Comparison of ENCODE assay signal across 8 cellular contexts in genomic region chr3:12135029-12135634, GRCh38. TPM values are rescaled to one million over a fixed set of nuclear protein-coding genes. Genes with fewer than 3 reads are reported as not detected.
DNase-seq lines count a peak whose midpoint lies in the region; ATAC-seq and TF ChIP-seq lines count a peak whose summit lies in the region.

No MANE protein-coding gene starts in this region.

- intact Hi-C loops in A673 (cut with micrococcal nuclease; ENCODE audit: unreplicated experiment) = loop anchor here (1.0 to 10.0 kb wide), 3 partner anchors 41 to 760 kb away; no protein-coding TSS in a partner anchor
- intact Hi-C loops in naive thymus-derived CD4-positive, alpha-beta T cell (cut with micrococcal nuclease) = loop anchor here (1.0 to 5.0 kb wide), 5 partner anchors 41 to 585 kb away; partner anchors contain the start of genes RAF1 (in 1 of the 2) and TSEN2 (in 1 of the 2)

- H3K36me3 ChIP-seq in A673 (ENCODE audit: insufficient read depth, low read length, poor library complexity, severe bottlenecking) = no peaks in the 10 kb centered on the region
- H3K36me3 ChIP-seq in naive thymus-derived CD4-positive, alpha-beta T cell (ENCODE audit: control insufficient read depth in 2 of 3, insufficient read depth in 3 of 3, low read length in 3 of 3) = no peaks in the 10 kb centered on the region

- H3K36me3 Mint-ChIP-seq in naive thymus-derived CD4-positive, alpha-beta T cell = no peaks in the 10 kb centered on the region

- POLR2A ChIA-PET in A673 (lab: Charles Lee; ENCODE audit: low non-redundant PET) = no interaction called here
- POLR2A ChIA-PET in naive thymus-derived CD4-positive, alpha-beta T cell (lab: Charles Lee) = interaction anchor here (1.0 kb wide), 1 partner anchor 348 kb away, joined by 3 read pairs; no protein-coding TSS in a partner anchor

- CTCF ChIA-PET in A673 (lab: Charles Lee) = interaction anchor here (0.6 to 2.3 kb wide), 5 partner anchors 41 to 344 kb away, joined by 3 to 35 read pairs (median 6); no protein-coding TSS in a partner anchor
- CTCF ChIA-PET in naive thymus-derived CD4-positive, alpha-beta T cell (lab: Charles Lee) = interaction anchor here (0.6 to 2.7 kb wide), 3 partner anchors 344 to 557 kb away, joined by 3 to 17 read pairs (median 7); partner anchors contain the start of gene TSEN2

- no peaks in the 10 kb centered on the region for H3K9me3 Mint-ChIP-seq in naive thymus-derived CD4-positive, alpha-beta T cell

- H3K27ac Mint-ChIP-seq in naive thymus-derived CD4-positive, alpha-beta T cell = no peak overlapping the region

- no peaks in the 10 kb centered on the region for H3K9me3 ChIP-seq in A673 (ENCODE audit: low read depth, low read length, poor library complexity, severe bottlenecking)
- H3K9me3 ChIP-seq in naive thymus-derived CD4-positive, alpha-beta T cell (ENCODE audit: control insufficient read depth in 2 of 3, low read length in 3 of 3) = no peaks in the 10 kb centered on the region

- H3K27me3 Mint-ChIP-seq in naive thymus-derived CD4-positive, alpha-beta T cell = peaks cover 16 to 29% (median 22%) of the 10 kb centered on the region in 5 donors

- H3K4me1 Mint-ChIP-seq in naive thymus-derived CD4-positive, alpha-beta T cell = no peaks in the 10 kb centered on the region

- no peak overlapping the region for H3K4me3 Mint-ChIP-seq in naive thymus-derived CD4-positive, alpha-beta T cell

- H3K4me3 ChIP-seq in A673 (ENCODE audit: low read depth, low read length, poor library complexity, severe bottlenecking) (no peak overlapping the region), GM12875 (ENCODE audit: low read depth, low read length) (no peak overlapping the region), epithelial cell of esophagus (ENCODE audit: low read length) (no peak overlapping the region)
- H3K4me3 ChIP-seq in naive thymus-derived CD4-positive, alpha-beta T cell (ENCODE audit: low read length) = no peak overlapping the region

- TF ChIP-seq CTCF in A673 (conservative IDR thresholded peaks at IDR 0.05; ENCODE audit: low read depth, low read length) = peak; percentile 92
- TF ChIP-seq CTCF in GM12875 (IDR thresholded peaks at IDR 0.05; ENCODE audit: borderline replicate concordance, insufficient read depth, low read depth, low read length) = peak; percentile 88
- TF ChIP-seq CTCF in epithelial cell of esophagus (IDR thresholded peaks at IDR 0.05; ENCODE audit: insufficient read depth, low read depth, low read length, missing control alignments) = peak; percentile 96

- DNase-seq in A673 (ENCODE audit: low spot score) (peak; percentile 68), NCI-H774 (lab: John Stamatoyannopoulos, UW) (peak; percentile 17), epithelial cell of esophagus (ENCODE audit: low read depth) (peak; percentile 66), substantia nigra (lab: John Stamatoyannopoulos, UW) (peak in 36 of 49 donors; percentile 8 to 70 (median 48))
- DNase-seq in activated CD8-positive, alpha-beta memory T cell treated with anti-CD3 and anti-CD28 coated beads for 48 hours (ENCODE audit: low read depth in 2 of 3, low spot score in 2 of 3) = peak; percentile 25 to 39 (median 35)
- DNase-seq in naive thymus-derived CD4-positive, alpha-beta T cell = peak; percentile 9 to 68 (median 47)

- H3K27me3 ChIP-seq in A673 (replicated peaks; ENCODE audit: insufficient read depth, low read depth, low read length, poor library complexity) = peaks cover 9% of the 10 kb centered on the region
- H3K27me3 ChIP-seq in naive thymus-derived CD4-positive, alpha-beta T cell (ENCODE audit: control insufficient read depth in 2 of 2, insufficient read depth in 2 of 2, low read length in 2 of 2) = no peaks in the 10 kb centered on the region

- no peaks in the 10 kb centered on the region for H3K4me1 ChIP-seq in A673 (ENCODE audit: insufficient read depth, low read length, poor library complexity, severe bottlenecking)
- H3K4me1 ChIP-seq in naive thymus-derived CD4-positive, alpha-beta T cell (ENCODE audit: control insufficient read depth in 2 of 2, insufficient read depth in 2 of 2, low read length in 2 of 2) = no peaks in the 10 kb centered on the region

- no TSS peak for BruUV-seq in A673 (replicated peaks; lab: Mats Ljungman, UMichigan)

- H3K27ac ChIP-seq in A673 (ENCODE audit: low read depth, low read length, poor library complexity, severe bottlenecking) (no peak overlapping the region), substantia nigra (ENCODE audit: low read depth, low read length, poor library complexity, severe bottlenecking) (no peak overlapping the region)
- no peak overlapping the region for H3K27ac ChIP-seq in naive thymus-derived CD4-positive, alpha-beta T cell (ENCODE audit: low read depth, low read length)

- peak; percentile 82 for ATAC-seq in HG02870 (IDR thresholded peaks at IDR 0.05; ENCODE audit: unreplicated experiment)
- peak; percentile 83 for ATAC-seq in naive thymus-derived CD4-positive, alpha-beta T cell

RNA-seq across cellular contexts. Expression of gene TIMP4, which starts 23.6 kb away (rescaled TPM):
- 10.2 and 13.3 TPM in 2 replicates for total RNA-seq in A673 (2021)
- total RNA-seq in naive thymus-derived CD4-positive, alpha-beta T cell = not detected
- under 1 TPM in 1 of 2 donors, not detected in 1; 0.53 TPM for polyA plus RNA-seq in naive thymus-derived CD4-positive, alpha-beta T cell

Comparison
In these comparisons a context has a peak if more than half of its experiments do, and no peak if none do; other contexts are left out.
1. DNase-seq: peak in every context shown above with its lines; median percentile 68 in A673; 66 in epithelial cell of esophagus; 48 in substantia nigra; 47 in naive thymus-derived CD4-positive, alpha-beta T cell; 35 in activated CD8-positive, alpha-beta memory T cell treated with anti-CD3 and anti-CD28 coated beads for 48 hours; 17 in NCI-H774.
2. RNA of gene TIMP4, which starts 23.6 kb away (total RNA-seq): 10.2 to 13.3 TPM in A673; not detected in naive thymus-derived CD4-positive, alpha-beta T cell; every median in the first group is over 10 times any median in the second.
3. Peak in every context shown above with its lines, with median percentiles within 50 percentile points of each other: CTCF ChIP-seq.